ENCODE assay signal across 8 cellular contexts in the genomic region with DNA sequence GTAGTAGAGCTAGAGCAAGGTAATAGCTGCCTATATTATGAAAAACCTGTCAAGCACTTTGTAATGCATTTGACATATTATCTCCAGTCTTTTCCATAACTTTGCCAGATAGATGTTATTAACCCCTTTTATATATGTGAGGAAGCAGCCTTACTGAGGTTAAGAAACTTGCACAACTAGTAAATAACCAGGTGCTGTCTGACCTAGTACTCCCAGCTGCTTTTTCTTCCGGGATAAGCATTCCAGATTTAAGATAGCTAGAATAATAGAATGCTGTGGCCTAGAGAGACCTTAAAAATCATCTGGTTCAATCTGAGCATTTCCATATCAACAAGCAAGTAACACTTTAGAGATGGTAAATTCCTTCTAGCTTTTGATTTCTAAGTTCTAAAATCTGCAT. TPM values are rescaled to one million over a fixed set of nuclear protein-coding genes. Genes with fewer than 3 reads are reported as not detected.
DNase-seq lines count a peak whose midpoint lies in the region; ATAC-seq and TF ChIP-seq lines count a peak whose summit lies in the region.

No MANE protein-coding gene starts in this region.

- H2AFZ ChIP-seq in OCI-LY3 (ENCODE audit: low read depth, low read length) (no peak overlapping the region), trophoblast cell (ENCODE audit: insufficient read depth, low read length, poor library complexity) (no peak overlapping the region)

- H3K14ac ChIP-seq in trophoblast cell (ENCODE audit: low read length), result no peak overlapping the region

- H3K4me2 ChIP-seq in OCI-LY3 (ENCODE audit: low read length), result peak overlapping the region; percentile 90
- H3K4me2 ChIP-seq in trophoblast cell (ENCODE audit: low read length), result peak overlapping the region; percentile 59

- H3K79me2 ChIP-seq in OCI-LY3 (ENCODE audit: low read length) (peaks cover 48% of the 10 kb centered on the region), trophoblast cell (ENCODE audit: control insufficient read depth, insufficient read depth, low read length, poor library complexity) (peaks cover 7% of the 10 kb centered on the region)

- no peak overlapping the region for H3K23ac ChIP-seq in trophoblast cell (ENCODE audit: low read length)

- H3K27ac ChIP-seq in OCI-LY3 (ENCODE audit: low read length) (no peak overlapping the region), epithelial cell of prostate (peak overlapping the region; percentile 97), trophoblast cell (ENCODE audit: low read depth, low read length) (no peak overlapping the region)

- H4K20me1 ChIP-seq in OCI-LY3 (ENCODE audit: insufficient read depth, low read length), result peaks cover 10% of the 10 kb centered on the region

- H2BK5ac ChIP-seq in trophoblast cell (ENCODE audit: low read depth, low read length, poor library complexity), result no peak overlapping the region

- no peak overlapping the region for H4K12ac ChIP-seq in trophoblast cell (ENCODE audit: low read depth, low read length)

- H3K9me3 ChIP-seq in ES-I3 (ENCODE audit: control insufficient read depth, insufficient read depth, low read length), result no peaks in the 10 kb centered on the region
- H3K9me3 ChIP-seq in OCI-LY3 (ENCODE audit: insufficient read depth, low read length), result no peaks in the 10 kb centered on the region
- no peaks in the 10 kb centered on the region for H3K9me3 ChIP-seq in trophoblast cell (ENCODE audit: insufficient read depth, low read depth, low read length)

- no CpG with 5 or more reads among the region's 1 CpG for WGBS in trophoblast cell (ENCODE audit: extremely low coverage, insufficient coverage, insufficient read length)

- no peak overlapping the region for H2BK12ac ChIP-seq in trophoblast cell (ENCODE audit: low read length)

- H4K91ac ChIP-seq in trophoblast cell (ENCODE audit: low read depth, low read length), result no peak overlapping the region

- DNase-seq in epithelial cell of prostate (ENCODE audit: low read depth, low spot score), result no peak
- DNase-seq in trophoblast cell, result peak in 1 of 2 donors; percentile 55
- DNase-seq in NCI-H2171 treated with DMSO at 0.1 percent for 48 hours (lab: John Stamatoyannopoulos, UW), result no peak
- DNase-seq in NCI-H1694 treated with DMSO at 0.1 percent for 48 hours (lab: John Stamatoyannopoulos, UW), result no peak

- H3K4me1 ChIP-seq in ES-I3 (ENCODE audit: insufficient read depth, low read length), result peaks cover 3% of the 10 kb centered on the region; the same call in 1 of the 2 replicates
- peaks cover 18% of the 10 kb centered on the region for H3K4me1 ChIP-seq in OCI-LY3 (ENCODE audit: low read length)
- H3K4me1 ChIP-seq in trophoblast cell (ENCODE audit: control insufficient read depth in 1 of 2, insufficient read depth in 2 of 2, low read length in 2 of 2), result no peaks in the 10 kb centered on the region

- H3K27me3 ChIP-seq in OCI-LY3 (ENCODE audit: low read depth, low read length), result no peaks in the 10 kb centered on the region
- no peaks in the 10 kb centered on the region for H3K27me3 ChIP-seq in trophoblast cell (ENCODE audit: insufficient read depth, low read length)

- H3K4ac ChIP-seq in trophoblast cell (ENCODE audit: low read depth, low read length), result peak overlapping the region; percentile 90

- H3K4me3 ChIP-seq in OCI-LY3 (ENCODE audit: low read length) (peak overlapping the region; percentile 93), trophoblast cell (ENCODE audit: low read depth, low read length) (no peak overlapping the region)

- no peak overlapping the region for H2AK5ac ChIP-seq in trophoblast cell (ENCODE audit: low read length)

- H3K79me1 ChIP-seq in trophoblast cell (ENCODE audit: low read length), result peaks cover 11% of the 10 kb centered on the region

- H4K8ac ChIP-seq in trophoblast cell (ENCODE audit: low read depth, low read length), result no peak overlapping the region

- H3K36me3 ChIP-seq in ES-I3 (ENCODE audit: insufficient read depth, low read length) (no peaks in the 10 kb centered on the region), OCI-LY3 (replicated peaks; ENCODE audit: low read depth, low read length) (peaks cover 3% of the 10 kb centered on the region), trophoblast cell (ENCODE audit: control insufficient read depth in 1 of 2, insufficient read depth in 2 of 2, low read length in 2 of 2) (no peaks in the 10 kb centered on the region)

- H3K18ac ChIP-seq in trophoblast cell (ENCODE audit: low read length), result no peak overlapping the region

- H2BK120ac ChIP-seq in trophoblast cell (ENCODE audit: insufficient read depth, low read length, poor library complexity), result no peak overlapping the region

- H3K9ac ChIP-seq in ES-I3 (ENCODE audit: low read depth, low read length) (peak overlapping the region; percentile 67; the same call in 1 of the 2 replicates), OCI-LY3 (ENCODE audit: low read length) (peak overlapping the region; percentile 84), trophoblast cell (ENCODE audit: low read length) (no peak overlapping the region)

- ATAC-seq in HG03342 (IDR thresholded peaks at IDR 0.05; ENCODE audit: unreplicated experiment), result no peak
- no peak for ATAC-seq in esophagus mucosa

- TF ChIP-seq CTCF in OCI-LY3 (IDR thresholded peaks at IDR 0.05; ENCODE audit: low read depth, low read length), result no peak

RNA-seq across cellular contexts. Expression of a gene that starts 1.6 kb away (rescaled TPM):
- 72.0 and 73.0 TPM in 2 replicates for polyA plus RNA-seq in trophoblast cell (2013)
- total RNA-seq in esophagus mucosa, result 99.9 TPM
